ENCODE assay signal across 16 cellular contexts in the genomic region with DNA sequence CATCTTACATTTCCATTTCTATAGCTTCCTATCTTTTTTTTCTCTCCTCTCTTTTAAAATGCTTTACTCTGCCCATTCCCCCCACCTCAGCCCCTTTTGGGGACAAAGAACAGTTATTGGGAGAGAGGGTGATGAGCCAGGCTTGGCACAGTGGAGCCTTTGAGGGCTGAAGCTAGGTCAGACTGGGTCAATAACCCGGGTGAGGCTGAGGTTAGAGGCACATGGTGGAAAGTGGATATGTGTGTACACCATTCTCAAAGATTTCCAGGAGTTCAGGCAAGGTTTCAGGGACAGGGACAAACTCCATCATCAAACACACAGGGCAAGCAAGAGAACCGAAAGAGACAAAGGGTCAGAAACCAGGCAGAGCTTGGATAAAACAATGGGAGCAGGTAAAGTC. TPM values are rescaled to one million over a fixed set of nuclear protein-coding genes. Genes with fewer than 3 reads are reported as not detected.
DNase-seq lines count a peak whose midpoint lies in the region; ATAC-seq and TF ChIP-seq lines count a peak whose summit lies in the region.
"Had no signal": no experiment of that assay in that cellular context is flagged by ENCODE, and none has a peak within 500 bp of the region (broad histone marks: within the 10 kb centered on the region; RNA-seq: fewer than 3 reads in every experiment).

No MANE protein-coding gene starts in this region.

- H3K4me1 Mint-ChIP-seq in GM23338 (peaks cover 19% of the 10 kb centered on the region), WTC11 (peaks cover 28% of the 10 kb centered on the region), neural progenitor cell (no peaks in the 10 kb centered on the region)
- H3K4me1 Mint-ChIP-seq: CD14-positive monocyte had no signal

- no peak for ATAC-seq in GM23338
- ATAC-seq in WTC11: no peak
- ATAC-seq: A549; CD8-positive, alpha-beta T cell; GM12878; K562 had no signal

- H3K9me2 ChIP-seq in GM23338 (ENCODE audit: insufficient read depth): no peaks in the 10 kb centered on the region

- CTCF ChIA-PET in WTC11 (lab: Charles Lee) (interaction anchor here (1.5 kb wide), 1 partner anchor 42 kb away, joined by 5 read pairs; no protein-coding TSS in a partner anchor), GM10248 (lab: Yijun Ruan, JAX) (interaction anchor here (0.7 to 1.8 kb wide), 7 partner anchors 8 to 147 kb away, joined by 3 to 6 read pairs (median 4); no protein-coding TSS in a partner anchor)

- H3K27ac ChIP-seq in GM23338 (ENCODE audit: low read depth) (no peak overlapping the region), liver (ENCODE audit: low read depth in 1 of 2, low read length in 2 of 2) (peak overlapping the region; percentile 27 to 70), neural progenitor cell (no peak overlapping the region)
- H3K27ac ChIP-seq: A549, GM23248 had no signal

- no peaks in the 10 kb centered on the region for H3K79me2 ChIP-seq in GM23338 (replicated peaks; ENCODE audit: insufficient read depth)
- H3K79me2 ChIP-seq in neural progenitor cell (ENCODE audit: low read depth): no peaks in the 10 kb centered on the region

- H3K9me3 ChIP-seq in liver (ENCODE audit: control insufficient read depth in 4 of 4, low read length in 3 of 4) (no peaks in the 10 kb centered on the region), neural progenitor cell (ENCODE audit: low read depth) (no peaks in the 10 kb centered on the region)
- H3K9me3 ChIP-seq: A549 had no signal

- TF ChIP-seq CTCF in GM23338 (conservative IDR thresholded peaks at IDR 0.05; ENCODE audit: low read depth in 2 of 2) (no peak), WTC11 (IDR thresholded peaks at IDR 0.05) (no peak), liver (IDR thresholded peaks at IDR 0.05; ENCODE audit: low read depth, low read length, missing input control) (no peak), neural progenitor cell (IDR thresholded peaks at IDR 0.05) (no peak), GM10248 (IDR thresholded peaks at IDR 0.05; ENCODE audit: control extremely low read depth, extremely low read depth, low read depth, missing control alignments) (no peak)

- no peaks in the 10 kb centered on the region for H4K20me1 ChIP-seq in GM23338 (replicated peaks; ENCODE audit: insufficient read depth)
- H4K20me1 ChIP-seq in neural progenitor cell (ENCODE audit: low read depth): no peaks in the 10 kb centered on the region

- POLR2A ChIA-PET in WTC11 (lab: Charles Lee): no interaction called here
- POLR2A ChIA-PET in GM10248 (lab: Yijun Ruan, JAX): no interaction called here

- H3K4me2 ChIP-seq in GM23338 (no peak overlapping the region), neural progenitor cell (no peak overlapping the region)

- peak overlapping the region; percentile 39; the same call in 1 of the 2 replicates for H2AFZ ChIP-seq in GM23338
- peak overlapping the region; percentile 20 for H2AFZ ChIP-seq in neural progenitor cell (replicated peaks)
- H2AFZ ChIP-seq: GM23248 had no signal

- no peak overlapping the region for H3K4me3 Mint-ChIP-seq in GM23338
- H3K4me3 Mint-ChIP-seq in WTC11: no peak overlapping the region
- no peak overlapping the region for H3K4me3 Mint-ChIP-seq in neural progenitor cell
- H3K4me3 Mint-ChIP-seq: CD14-positive monocyte; CD8-positive, alpha-beta T cell; H9 had no signal

- H3K9me3 Mint-ChIP-seq in GM23338 (peaks cover 29% of the 10 kb centered on the region), WTC11 (peaks cover 29% of the 10 kb centered on the region), neural progenitor cell (no peaks in the 10 kb centered on the region)
- H3K9me3 Mint-ChIP-seq: CD8-positive, alpha-beta T cell had no signal

- WGBS in liver: 41% methylated on average over 2 of the region's 2 CpGs

- no peak overlapping the region for H3K4me3 ChIP-seq in GM23338
- H3K4me3 ChIP-seq in liver (ENCODE audit: low read depth in 1 of 3, low read length in 3 of 3): no peak overlapping the region
- no peak overlapping the region for H3K4me3 ChIP-seq in neural progenitor cell
- H3K4me3 ChIP-seq: A549, GM12878, GM23248, K562 had no signal

- H3K36me3 Mint-ChIP-seq in GM23338 (ENCODE audit: low read depth): peaks cover 26% of the 10 kb centered on the region
- H3K36me3 Mint-ChIP-seq in WTC11: peaks cover 29% of the 10 kb centered on the region
- no peaks in the 10 kb centered on the region for H3K36me3 Mint-ChIP-seq in neural progenitor cell
- H3K36me3 Mint-ChIP-seq: CD14-positive monocyte; CD8-positive, alpha-beta T cell had no signal

- H3F3A ChIP-seq in GM23338 (replicated peaks; ENCODE audit: low read depth) (no peaks in the 10 kb centered on the region), neural progenitor cell (ENCODE audit: low read depth) (no peaks in the 10 kb centered on the region)

- no peaks in the 10 kb centered on the region for H3K27me3 ChIP-seq in GM23338 (ENCODE audit: insufficient read depth)
- H3K27me3 ChIP-seq in liver (ENCODE audit: control insufficient read depth in 4 of 4, insufficient read depth in 4 of 4, low read length in 3 of 4): no peaks in the 10 kb centered on the region
- H3K27me3 ChIP-seq in neural progenitor cell: no peaks in the 10 kb centered on the region

- H3K36me3 ChIP-seq in GM23338 (ENCODE audit: insufficient read depth) (0 out of 2 replicates have a peak, but pooled peaks cover 3% of the 10 kb centered on the region), liver (ENCODE audit: control insufficient read depth in 4 of 4, insufficient read depth in 3 of 4, low read depth in 1 of 4, low read length in 3 of 4) (peaks cover 2 to 27% (median 9%) of the 10 kb centered on the region in 4 donors), neural progenitor cell (no peaks in the 10 kb centered on the region)

- peak; percentile 50 to 67 for TF ChIP-seq RAD21 in liver (IDR thresholded peaks at IDR 0.05)

- H3K27me3 Mint-ChIP-seq in GM23338 (ENCODE audit: insufficient read depth, low read depth, poor library complexity) (peaks cover 4% of the 10 kb centered on the region), WTC11 (ENCODE audit: low read depth) (peaks cover 9% of the 10 kb centered on the region), neural progenitor cell (ENCODE audit: insufficient read depth, low read depth) (peaks cover 5% of the 10 kb centered on the region)

- DNase-seq in GM23338 (ENCODE audit: low spot score): no peak
- no peak for DNase-seq in WTC11 (ENCODE audit: low spot score)
- no peak for DNase-seq in neural progenitor cell (ENCODE audit: low spot score)
- no peak for DNase-seq in GM10248 (ENCODE audit: extremely low spot score)
- no peak for DNase-seq in NCI-H774 (lab: John Stamatoyannopoulos, UW)
- DNase-seq in NCI-H226: no peak
- no peak for DNase-seq in DMS 273 (lab: John Stamatoyannopoulos, UW; ENCODE audit: unreplicated experiment)
- DNase-seq: CD8-positive, alpha-beta T cell; COR-L47; GM23248; H9 had no signal

- H3K27ac Mint-ChIP-seq in GM23338 (no peak overlapping the region), WTC11 (no peak overlapping the region), neural progenitor cell (no peak overlapping the region)
- H3K27ac Mint-ChIP-seq: CD8-positive, alpha-beta T cell had no signal

- peaks cover 19% of the 10 kb centered on the region for H3K4me1 ChIP-seq in GM23338 (ENCODE audit: insufficient read depth)
- H3K4me1 ChIP-seq in liver (ENCODE audit: control insufficient read depth in 4 of 4, insufficient read depth in 4 of 4, low read length in 3 of 4): peaks cover 1 to 25% (median 21%) of the 10 kb centered on the region in 4 donors
- H3K4me1 ChIP-seq in neural progenitor cell: peaks cover 10% of the 10 kb centered on the region

- no peak overlapping the region for H3K9ac ChIP-seq in liver (ENCODE audit: low read depth in 1 of 2, low read length in 2 of 2)
- no peak overlapping the region for H3K9ac ChIP-seq in neural progenitor cell
- H3K9ac ChIP-seq: GM23248 had no signal

TF ChIP-seq in GM23338, 12 proteins besides CTCF, POLR2A, EP300 and RAD21 (continues in another document):
- TF ChIP-seq, protein P1, sequence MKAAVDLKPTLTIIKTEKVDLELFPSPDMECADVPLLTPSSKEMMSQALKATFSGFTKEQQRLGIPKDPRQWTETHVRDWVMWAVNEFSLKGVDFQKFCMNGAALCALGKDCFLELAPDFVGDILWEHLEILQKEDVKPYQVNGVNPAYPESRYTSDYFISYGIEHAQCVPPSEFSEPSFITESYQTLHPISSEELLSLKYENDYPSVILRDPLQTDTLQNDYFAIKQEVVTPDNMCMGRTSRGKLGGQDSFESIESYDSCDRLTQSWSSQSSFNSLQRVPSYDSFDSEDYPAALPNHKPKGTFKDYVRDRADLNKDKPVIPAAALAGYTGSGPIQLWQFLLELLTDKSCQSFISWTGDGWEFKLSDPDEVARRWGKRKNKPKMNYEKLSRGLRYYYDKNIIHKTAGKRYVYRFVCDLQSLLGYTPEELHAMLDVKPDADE (IDR thresholded peaks at IDR 0.05): no peak
- no peak for TF ChIP-seq JUNB (IDR thresholded peaks at IDR 0.05; ENCODE audit: unreplicated experiment)

TF ChIP-seq in WTC11, 78 proteins besides CTCF, POLR2A, EP300 and RAD21 (continues in another document):
- peak; percentile 38; the same call in 1 of the 2 replicates for TF ChIP-seq GABPB1 (CRISPR knock-in tag; IDR thresholded peaks at IDR 0.05)
- TF ChIP-seq TEAD4 (CRISPR knock-in tag; IDR thresholded peaks at IDR 0.05): no peak

TF ChIP-seq in liver, 16 proteins besides CTCF, POLR2A, EP300 and RAD21 (continues in another document):
- TF ChIP-seq, protein P2, sequence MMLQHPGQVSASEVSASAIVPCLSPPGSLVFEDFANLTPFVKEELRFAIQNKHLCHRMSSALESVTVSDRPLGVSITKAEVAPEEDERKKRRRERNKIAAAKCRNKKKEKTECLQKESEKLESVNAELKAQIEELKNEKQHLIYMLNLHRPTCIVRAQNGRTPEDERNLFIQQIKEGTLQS (IDR thresholded peaks at IDR 0.05): peak; percentile 68
- TF ChIP-seq GABPA (IDR thresholded peaks at IDR 0.05 in 1 of 2, conservative IDR thresholded peaks at IDR 0.05 in 1 of 2) (peak in 1 of 2 donors; percentile 37), TAF1 (conservative IDR thresholded peaks at IDR 0.05) (no peak), RXRA (IDR thresholded peaks at IDR 0.05) (peak; percentile 100), JUND (IDR thresholded peaks at IDR 0.05) (peak; percentile 64 to 93), YY1 (IDR thresholded peaks at IDR 0.05) (peak; percentile 87), HNF4G (IDR thresholded peaks at IDR 0.05) (peak; percentile 86), FOXA1 (IDR thresholded peaks at IDR 0.05) (peak; percentile 89), NR2F2 (IDR thresholded peaks at IDR 0.05) (peak; percentile 85), HNF4A (conservative IDR thresholded peaks at IDR 0.05) (peak; percentile 98 to 99)

RNA-seq across cellular contexts. Expression of gene ABCB4, which starts 11.5 kb away (rescaled TPM):
- 1.2 and 3.0 TPM in 2 replicates for total RNA-seq in GM23338 (2014; rRNA removed; shearing (Covaris generic))
- polyA plus RNA-seq in GM23338 (2016; fragmentation: Nextera tagmentation; extraction: Ambion mirVana) (1.0 and 1.5 TPM in 2 replicates), liver (10 to 100 TPM; 61.5 to 93.8 TPM)
- total RNA-seq in WTC11 (2021) (0.71 to 1.2 TPM (median 1.1 TPM) in 3 replicates), liver (100 to 1,000 TPM in 1 of 2 donors, 1 to 10 TPM in 1; 6.7 to 409 TPM), neural progenitor cell (ENCODE audit: low replicate concordance) (0.30 and 0.50 TPM in 2 replicates)
- polyA plus RNA-seq: CD14-positive monocyte had no signal

Comparison
In these comparisons a context has a peak if more than half of its experiments do, and no peak if none do; other contexts are left out.
1. H3K27ac ChIP-seq: peak in liver (2 of 2); none in GM23338 (single experiment) and neural progenitor cell (single experiment).